ENCODE assay signal across 10 cellular contexts in genomic region chr3:122365582-122366378, GRCh38. TPM values are rescaled to one million over a fixed set of nuclear protein-coding genes. Genes with fewer than 3 reads are reported as not detected.
DNase-seq lines count a peak whose midpoint lies in the region; ATAC-seq lines count a peak whose summit lies in the region.
"Not testable (repeated sequence)": the region's sequence is repeated elsewhere in the genome, so short reads cannot be mapped to it uniquely, and the experiment has no call there.
"Had no signal": no experiment of that assay in that cellular context is flagged by ENCODE, and none has a peak within 500 bp of the region (broad histone marks: within the 10 kb centered on the region; RNA-seq: fewer than 3 reads in every experiment).

No MANE protein-coding gene starts in this region.

- DNase-seq in GM04503 (ENCODE audit: low read depth): peak; percentile 17
- DNase-seq in NOMO-1 (lab: John Stamatoyannopoulos, UW; ENCODE audit: unreplicated experiment in 2 of 2): peak; percentile 33 to 67
- not testable (repeated sequence) for DNase-seq in activated T-cell treated with anti-CD3 and anti-CD28 coated beads, Interleukin-2, amount 50 U/mL, for 24 hours
- peak; percentile 24 for DNase-seq in dermis blood vessel endothelial cell
- DNase-seq in kidney glomerular epithelial cell (lab: John Stamatoyannopoulos, UW): peak; percentile 15
- DNase-seq in stimulated activated naive CD8-positive, alpha-beta T cell treated with anti-CD3 and anti-CD28 coated beads, Interleukin-15, amount 100 ng/mL, for 72 hours: peak in 1 of 2 donors; percentile 23

- H3K4me1 Mint-ChIP-seq in activated T-cell treated with anti-CD3 and anti-CD28 coated beads, Interleukin-2, amount 50 U/mL, for 24 hours (ENCODE audit: low read depth): peaks cover 27% of the 10 kb centered on the region
- peaks cover 25% of the 10 kb centered on the region for H3K4me1 Mint-ChIP-seq in stimulated activated naive CD8-positive, alpha-beta T cell treated with anti-CD3 and anti-CD28 coated beads, Interleukin-15, amount 100 ng/mL, for 72 hours

- peak overlapping the region; percentile 6 for H3K4me3 Mint-ChIP-seq in activated T-cell treated with anti-CD3 and anti-CD28 coated beads, Interleukin-2, amount 50 U/mL, for 24 hours
- peak overlapping the region in 1 of 2 donors; percentile 32 for H3K4me3 Mint-ChIP-seq in stimulated activated naive CD8-positive, alpha-beta T cell treated with anti-CD3 and anti-CD28 coated beads, Interleukin-15, amount 100 ng/mL, for 72 hours

- H3K9me3 Mint-ChIP-seq in activated T-cell treated with anti-CD3 and anti-CD28 coated beads, Interleukin-2, amount 50 U/mL, for 24 hours; stimulated activated naive CD8-positive, alpha-beta T cell treated with anti-CD3 and anti-CD28 coated beads, Interleukin-15, amount 100 ng/mL, for 72 hours: not testable (repeated sequence)

- peaks cover 95% of the 10 kb centered on the region for H3K36me3 Mint-ChIP-seq in activated T-cell treated with anti-CD3 and anti-CD28 coated beads, Interleukin-2, amount 50 U/mL, for 24 hours (ENCODE audit: low read depth)

- peak overlapping the region; percentile 85 for H3K27ac Mint-ChIP-seq in activated T-cell treated with anti-CD3 and anti-CD28 coated beads, Interleukin-2, amount 50 U/mL, for 24 hours
- peak overlapping the region; percentile 38 to 92 for H3K27ac Mint-ChIP-seq in stimulated activated naive CD8-positive, alpha-beta T cell treated with anti-CD3 and anti-CD28 coated beads, Interleukin-15, amount 100 ng/mL, for 72 hours

- not testable (repeated sequence) for H3K27me3 Mint-ChIP-seq in activated T-cell treated with anti-CD3 and anti-CD28 coated beads, Interleukin-2, amount 50 U/mL, for 24 hours; stimulated activated naive CD8-positive, alpha-beta T cell treated with anti-CD3 and anti-CD28 coated beads, Interleukin-15, amount 100 ng/mL, for 72 hours

- peak; percentile 68 for ATAC-seq in GM21576 (IDR thresholded peaks at IDR 0.05; ENCODE audit: unreplicated experiment)
- ATAC-seq in HG03280 (IDR thresholded peaks at IDR 0.05; ENCODE audit: unreplicated experiment): peak; percentile 73
- peak; percentile 91 for ATAC-seq in stimulated activated naive CD8-positive, alpha-beta T cell treated with anti-CD3 and anti-CD28 coated beads, Interleukin-15, amount 100 ng/mL, for 72 hours

RNA-seq across cellular contexts. Expression of gene MIX23, which starts 17.3 kb away (rescaled TPM):
- 30.6 and 36.8 TPM in 2 replicates for total RNA-seq in dermis blood vessel endothelial cell

RNA-seq across cellular contexts. Expression of gene FAM162A, which starts 18.2 kb away (rescaled TPM):
- 5.3 and 16.5 TPM in 2 replicates for total RNA-seq in dermis blood vessel endothelial cell

RNA-seq across cellular contexts. Expression of gene CSTA, which starts 40.7 kb away (rescaled TPM):
- total RNA-seq in dermis blood vessel endothelial cell: not detected in 2 replicates
- total RNA-seq: frontal cortex, H7 had no signal

RNA-seq across cellular contexts. Expression of gene WDR5B, which starts 50.1 kb away (rescaled TPM):
- total RNA-seq in dermis blood vessel endothelial cell: 4.6 and 4.8 TPM in 2 replicates
